ENCODE assay signal across 21 cellular contexts in genomic region chr22:48749555-48750227, GRCh38.
DNase-seq lines count a peak whose midpoint lies in the region; ATAC-seq and TF ChIP-seq lines count a peak whose summit lies in the region.
"Had no signal": no experiment of that assay in that cellular context is flagged by ENCODE, and none has a peak within 500 bp of the region (broad histone marks: within the 10 kb centered on the region; RNA-seq: fewer than 3 reads in every experiment).

No MANE protein-coding gene starts in this region.

- CTCF ChIA-PET in activated CD4-positive, alpha-beta memory T cell treated with anti-CD3 and anti-CD28 coated beads, Interleukin-2, amount 10 ng/mL, durations not matched to agents 7 days and 5 days (lab: Charles Lee): no interaction called here
- CTCF ChIA-PET in activated CD4-positive, alpha-beta memory T cell treated with anti-CD3 and anti-CD28 coated beads for 36 hours (lab: Charles Lee): no interaction called here
- CTCF ChIA-PET in Calu3 (lab: Charles Lee): no interaction called here

- peak; percentile 9 for DNase-seq in activated CD4-positive, alpha-beta memory T cell treated with anti-CD3 and anti-CD28 coated beads, Interleukin-2, amount 10 ng/mL, durations not matched to agents 7 days and 5 days
- no peak for DNase-seq in activated CD4-positive, alpha-beta memory T cell treated with anti-CD3 and anti-CD28 coated beads for 36 hours
- DNase-seq in GM03348 (ENCODE audit: low spot score): peak; percentile 1
- DNase-seq in esophagus muscularis mucosa (ENCODE audit: extremely low spot score): peak; percentile 88
- peak; percentile 17 for DNase-seq in omental fat pad (ENCODE audit: low spot score)
- no peak for DNase-seq in Calu3
- DNase-seq: GF-D8, GOT3, HFFc6, NCI-H1092 treated with DMSO at 0.1 percent for 48 hours, NCI-H1930, NCI-H2171, NCI-H446 treated with DMSO at 0.1 percent for 48 hours, SHP77 had no signal

- no peaks in the 10 kb centered on the region for H3K4me1 Mint-ChIP-seq in activated CD4-positive, alpha-beta memory T cell treated with anti-CD3 and anti-CD28 coated beads, Interleukin-2, amount 10 ng/mL, durations not matched to agents 7 days and 5 days
- no peaks in the 10 kb centered on the region for H3K4me1 Mint-ChIP-seq in activated CD4-positive, alpha-beta memory T cell treated with anti-CD3 and anti-CD28 coated beads for 36 hours (ENCODE audit: low read depth)
- H3K4me1 Mint-ChIP-seq in Calu3 (ENCODE audit: low read depth, unreplicated experiment): no peaks in the 10 kb centered on the region

- TF ChIP-seq EP300 in esophagus muscularis mucosa (IDR thresholded peaks at IDR 0.05): no peak

- WGBS in esophagus muscularis mucosa: 84% methylated on average over 32 of the region's 37 CpGs

- H3K27me3 ChIP-seq in esophagus muscularis mucosa: peaks cover 0 to 28% (median 0%) of the 10 kb centered on the region in 4 donors

- ATAC-seq in omental fat pad (ENCODE audit: low FRiP score): no peak
- no peak for ATAC-seq in HG02678 (IDR thresholded peaks at IDR 0.05; ENCODE audit: unreplicated experiment)
- ATAC-seq in HG02759 (IDR thresholded peaks at IDR 0.05; ENCODE audit: unreplicated experiment): no peak
- ATAC-seq: CD8-positive, alpha-beta T cell; HepG2; Panc1 had no signal

- no peak overlapping the region for H3K27ac ChIP-seq in esophagus muscularis mucosa (replicated peaks in 1 of 4)
- H3K27ac ChIP-seq: 22Rv1, KMS-11 had no signal

- peaks cover 4% of the 10 kb centered on the region for H3K9me3 Mint-ChIP-seq in activated CD4-positive, alpha-beta memory T cell treated with anti-CD3 and anti-CD28 coated beads, Interleukin-2, amount 10 ng/mL, durations not matched to agents 7 days and 5 days
- H3K9me3 Mint-ChIP-seq in activated CD4-positive, alpha-beta memory T cell treated with anti-CD3 and anti-CD28 coated beads for 36 hours: no peaks in the 10 kb centered on the region
- H3K9me3 Mint-ChIP-seq in Calu3 (ENCODE audit: low read depth, unreplicated experiment): peaks cover 7% of the 10 kb centered on the region
- H3K9me3 Mint-ChIP-seq: CD8-positive, alpha-beta T cell had no signal

- BruUV-seq in Calu3 (replicated peaks; lab: Mats Ljungman, UMichigan): no TSS peak

- H3K4me3 Mint-ChIP-seq in activated CD4-positive, alpha-beta memory T cell treated with anti-CD3 and anti-CD28 coated beads, Interleukin-2, amount 10 ng/mL, durations not matched to agents 7 days and 5 days: no peak overlapping the region
- no peak overlapping the region for H3K4me3 Mint-ChIP-seq in activated CD4-positive, alpha-beta memory T cell treated with anti-CD3 and anti-CD28 coated beads for 36 hours
- no peak overlapping the region for H3K4me3 Mint-ChIP-seq in Calu3 (ENCODE audit: low read depth, unreplicated experiment)
- H3K4me3 Mint-ChIP-seq: CD8-positive, alpha-beta T cell; HFFc6 had no signal

- H3K36me3 Mint-ChIP-seq in activated CD4-positive, alpha-beta memory T cell treated with anti-CD3 and anti-CD28 coated beads, Interleukin-2, amount 10 ng/mL, durations not matched to agents 7 days and 5 days (ENCODE audit: low read depth): no peaks in the 10 kb centered on the region
- H3K36me3 Mint-ChIP-seq in activated CD4-positive, alpha-beta memory T cell treated with anti-CD3 and anti-CD28 coated beads for 36 hours: no peaks in the 10 kb centered on the region
- H3K36me3 Mint-ChIP-seq in Calu3 (ENCODE audit: insufficient read depth, unreplicated experiment): peaks cover 5% of the 10 kb centered on the region
- H3K36me3 Mint-ChIP-seq: CD8-positive, alpha-beta T cell had no signal

- no peak for TF ChIP-seq POLR2A in esophagus muscularis mucosa (IDR thresholded peaks at IDR 0.05; ENCODE audit: low read depth)

- no peak overlapping the region for H3K4me3 ChIP-seq in esophagus muscularis mucosa

- H3K27me3 Mint-ChIP-seq in activated CD4-positive, alpha-beta memory T cell treated with anti-CD3 and anti-CD28 coated beads, Interleukin-2, amount 10 ng/mL, durations not matched to agents 7 days and 5 days: no peaks in the 10 kb centered on the region
- peaks cover 5% of the 10 kb centered on the region for H3K27me3 Mint-ChIP-seq in activated CD4-positive, alpha-beta memory T cell treated with anti-CD3 and anti-CD28 coated beads for 36 hours
- H3K27me3 Mint-ChIP-seq in Calu3 (ENCODE audit: unreplicated experiment): no peaks in the 10 kb centered on the region

- H3K9me3 ChIP-seq in esophagus muscularis mucosa: no peaks in the 10 kb centered on the region

- H3K36me3 ChIP-seq in esophagus muscularis mucosa: no peaks in the 10 kb centered on the region

- no peak overlapping the region for H3K27ac Mint-ChIP-seq in activated CD4-positive, alpha-beta memory T cell treated with anti-CD3 and anti-CD28 coated beads, Interleukin-2, amount 10 ng/mL, durations not matched to agents 7 days and 5 days
- H3K27ac Mint-ChIP-seq in activated CD4-positive, alpha-beta memory T cell treated with anti-CD3 and anti-CD28 coated beads for 36 hours: no peak overlapping the region
- no peak overlapping the region for H3K27ac Mint-ChIP-seq in Calu3 (ENCODE audit: unreplicated experiment)
- H3K27ac Mint-ChIP-seq: CD8-positive, alpha-beta T cell; HFFc6 had no signal

- intact Hi-C loops in activated CD4-positive, alpha-beta memory T cell treated with anti-CD3 and anti-CD28 coated beads for 36 hours (cut with micrococcal nuclease): no loop called here
- intact Hi-C loops in esophagus muscularis mucosa (cut with DNase I): no loop called here
- intact Hi-C loops in Calu3 (cut with micrococcal nuclease; ENCODE audit: unreplicated experiment): no loop called here

- TF ChIP-seq CTCF in esophagus muscularis mucosa (IDR thresholded peaks at IDR 0.05) (no peak), omental fat pad (IDR thresholded peaks at IDR 0.05) (no peak), Calu3 (IDR thresholded peaks at IDR 0.05; ENCODE audit: unreplicated experiment) (no peak)

- POLR2A ChIA-PET in activated CD4-positive, alpha-beta memory T cell treated with anti-CD3 and anti-CD28 coated beads, Interleukin-2, amount 10 ng/mL, durations not matched to agents 7 days and 5 days (lab: Charles Lee): no interaction called here
- POLR2A ChIA-PET in activated CD4-positive, alpha-beta memory T cell treated with anti-CD3 and anti-CD28 coated beads for 36 hours (lab: Charles Lee): no interaction called here

- H3K4me1 ChIP-seq in esophagus muscularis mucosa: no peaks in the 10 kb centered on the region

Comparison
In these comparisons a context has a peak if more than half of its experiments do, and no peak if none do; other contexts are left out.
1. DNase-seq: peak in activated CD4-positive, alpha-beta memory T cell treated with anti-CD3 and anti-CD28 coated beads, Interleukin-2, amount 10 ng/mL, durations not matched to agents 7 days and 5 days (single experiment), GM03348 (single experiment), esophagus muscularis mucosa (single experiment) and omental fat pad (single experiment); none in activated CD4-positive, alpha-beta memory T cell treated with anti-CD3 and anti-CD28 coated beads for 36 hours (single experiment) and Calu3 (single experiment).